13 cellular contexts compared by ENCODE assay signal in the genomic region with DNA sequence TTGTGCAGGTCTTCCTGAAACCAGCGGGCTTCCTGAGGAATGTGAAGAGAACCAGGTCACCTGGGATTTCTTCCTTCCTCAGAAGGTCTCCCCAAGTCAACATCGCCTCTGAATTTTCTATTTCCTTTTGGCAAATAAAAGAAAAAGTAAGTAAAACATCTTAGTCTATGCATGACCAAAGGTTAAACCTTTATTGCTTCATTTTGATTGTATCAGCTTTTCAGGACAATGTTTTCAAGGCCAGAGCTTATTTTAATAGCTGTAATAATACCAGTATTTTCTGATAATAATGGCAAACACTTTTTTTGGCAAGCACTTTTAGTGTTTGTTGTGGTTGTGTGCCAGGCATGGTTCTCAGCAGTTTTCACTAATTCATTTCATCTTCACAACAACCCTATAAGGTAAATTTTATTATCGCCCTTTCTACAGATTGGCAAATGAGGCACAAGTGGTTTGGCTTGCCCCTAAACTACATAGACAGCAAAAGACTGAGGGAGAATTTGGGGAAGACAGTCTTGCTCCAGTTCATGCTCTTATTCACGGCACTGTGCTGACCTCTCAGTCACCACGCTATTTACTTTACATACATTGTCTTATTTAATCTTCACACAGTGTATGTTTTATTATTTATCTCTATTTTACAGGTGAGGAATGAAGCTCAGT.
"Had no signal": no experiment of that assay in that cellular context is flagged by ENCODE, and none has a peak within 500 bp of the region (broad histone marks: within the 10 kb centered on the region; RNA-seq: fewer than 3 reads in every experiment).

No MANE protein-coding gene starts in this region.

- H3K9me3 Mint-ChIP-seq: natural killer cell treated with Interleukin-12 subunit alpha and Interleukin-12 subunit beta and Interleukin-15 and Interleukin-18, amount 100 ng/mL, for 72 hours had no signal

- ATAC-seq: natural killer cell treated with Interleukin-12 subunit alpha and Interleukin-12 subunit beta and Interleukin-15 and Interleukin-18, amount 100 ng/mL, for 72 hours had no signal

- DNase-seq: activated CD4-positive, alpha-beta T cell treated with anti-CD3 and anti-CD28 coated beads, Interleukin-2, amount 50 U/mL, for 48 hours; activated CD4-positive, CD25-positive, alpha-beta regulatory T cell treated with anti-CD3 and anti-CD28 coated beads, Interleukin-2, amount 50 U/mL, for 72 hours; activated naive CD4-positive, alpha-beta T cell; aorta; colonic mucosa; effector memory CD4-positive, alpha-beta T cell; hippocampal formation had no signal

- H3K4me3 ChIP-seq: colonic mucosa, lung, skin epidermis, thyroid gland, vagina had no signal

- H3K9ac ChIP-seq: parathyroid adenoma had no signal

- H3K36me3 Mint-ChIP-seq: natural killer cell treated with Interleukin-12 subunit alpha and Interleukin-12 subunit beta and Interleukin-15 and Interleukin-18, amount 100 ng/mL, for 72 hours had no signal

- H3K9me3 ChIP-seq: colonic mucosa, thyroid gland, vagina had no signal

- H2AFZ ChIP-seq: parathyroid adenoma had no signal

- H3K27me3 ChIP-seq: colonic mucosa, thyroid gland, vagina had no signal

- H3K79me2 ChIP-seq: parathyroid adenoma had no signal

- H3K27ac Mint-ChIP-seq: natural killer cell treated with Interleukin-12 subunit alpha and Interleukin-12 subunit beta and Interleukin-15 and Interleukin-18, amount 100 ng/mL, for 72 hours had no signal

- H3K4me3 Mint-ChIP-seq: natural killer cell treated with Interleukin-12 subunit alpha and Interleukin-12 subunit beta and Interleukin-15 and Interleukin-18, amount 100 ng/mL, for 72 hours had no signal

- H3K36me3 ChIP-seq: colonic mucosa, thyroid gland, vagina had no signal

- H3K4me1 ChIP-seq: colonic mucosa, parathyroid adenoma, vagina had no signal

- H3K27ac ChIP-seq: colonic mucosa, parathyroid adenoma, vagina had no signal
